1 cellular context compared by ENCODE assay signal in genomic region chr19:46351241-46352041, GRCh38.
TF ChIP-seq lines count a peak whose summit lies in the region.

No MANE protein-coding gene starts in this region.

TF ChIP-seq in H1, 55 proteins besides CTCF, POLR2A, EP300 and RAD21 (continued from another document):
- no peak for TF ChIP-seq CBX8 (IDR thresholded peaks at IDR 0.05; ENCODE audit: borderline replicate concordance, low read depth, low read length)
- no peak for TF ChIP-seq USF2 (IDR thresholded peaks at IDR 0.05; ENCODE audit: low read length)
- TF ChIP-seq NRF1 (IDR thresholded peaks at IDR 0.05; ENCODE audit: low read depth, low read length): no peak
- no peak for TF ChIP-seq MAFK (IDR thresholded peaks at IDR 0.05; ENCODE audit: low read depth, low read length)
- TF ChIP-seq ZNF274 (IDR thresholded peaks at IDR 0.05; ENCODE audit: borderline replicate concordance, extremely low read depth, low read length): no peak
TF ChIP-seq in H1: peak in this region for 0.
